Comparison of ENCODE assay signal across 8 cellular contexts in genomic region chr17:48544356-48545021, GRCh38.
DNase-seq lines count a peak whose midpoint lies in the region; ATAC-seq, FAIRE-seq and TF ChIP-seq lines count a peak whose summit lies in the region.

No MANE protein-coding gene starts in this region.

- peak; percentile 26 for FAIRE-seq in HTR-8/SVneo (lab: Jason Lieb, UNC)

- no peak overlapping the region for H3K9ac ChIP-seq in parathyroid adenoma

- no peaks in the 10 kb centered on the region for H3K27me3 ChIP-seq in parathyroid adenoma (ENCODE audit: control insufficient read depth, insufficient read depth, low read length)

- no peak for TF ChIP-seq CTCF in parathyroid adenoma (IDR thresholded peaks at IDR 0.05)

- no peak overlapping the region for H2AFZ ChIP-seq in parathyroid adenoma

- H3K4me1 ChIP-seq in parathyroid adenoma: no peaks in the 10 kb centered on the region

- peak overlapping the region; percentile 65 for H3K4me2 ChIP-seq in parathyroid adenoma (ENCODE audit: low read length)

- peak overlapping the region; percentile 55 for H3K27ac ChIP-seq in parathyroid adenoma

- DNase-seq in AG08396 (ENCODE audit: low spot score) (peak; percentile 83), HTR-8/SVneo (ENCODE audit: insufficient read length, low spot score) (peak; percentile 64), foreskin melanocyte (peak; percentile 46), NCI-H2081 treated with DMSO at 0.1 percent for 48 hours (lab: John Stamatoyannopoulos, UW) (no peak)
- peak; percentile 59 to 62 for DNase-seq in activated T-cell treated with anti-CD3 and anti-CD28 coated beads, Interleukin-2, amount 50 U/mL, for 48 hours

- no peaks in the 10 kb centered on the region for H3K36me3 ChIP-seq in parathyroid adenoma (ENCODE audit: control insufficient read depth, insufficient read depth, low read length)

- no peaks in the 10 kb centered on the region for H3K9me3 ChIP-seq in parathyroid adenoma (ENCODE audit: control insufficient read depth, low read length)

- ATAC-seq in GM21723 (IDR thresholded peaks at IDR 0.05; ENCODE audit: unreplicated experiment) (no peak), HG03175 (IDR thresholded peaks at IDR 0.05; ENCODE audit: unreplicated experiment) (no peak)

- peak overlapping the region; percentile 97 for H3K4me3 ChIP-seq in parathyroid adenoma (ENCODE audit: low read depth, low read length)

- no peaks in the 10 kb centered on the region for H3K79me2 ChIP-seq in parathyroid adenoma
